Comparison of ENCODE assay signal across 14 cellular contexts in the genomic region with DNA sequence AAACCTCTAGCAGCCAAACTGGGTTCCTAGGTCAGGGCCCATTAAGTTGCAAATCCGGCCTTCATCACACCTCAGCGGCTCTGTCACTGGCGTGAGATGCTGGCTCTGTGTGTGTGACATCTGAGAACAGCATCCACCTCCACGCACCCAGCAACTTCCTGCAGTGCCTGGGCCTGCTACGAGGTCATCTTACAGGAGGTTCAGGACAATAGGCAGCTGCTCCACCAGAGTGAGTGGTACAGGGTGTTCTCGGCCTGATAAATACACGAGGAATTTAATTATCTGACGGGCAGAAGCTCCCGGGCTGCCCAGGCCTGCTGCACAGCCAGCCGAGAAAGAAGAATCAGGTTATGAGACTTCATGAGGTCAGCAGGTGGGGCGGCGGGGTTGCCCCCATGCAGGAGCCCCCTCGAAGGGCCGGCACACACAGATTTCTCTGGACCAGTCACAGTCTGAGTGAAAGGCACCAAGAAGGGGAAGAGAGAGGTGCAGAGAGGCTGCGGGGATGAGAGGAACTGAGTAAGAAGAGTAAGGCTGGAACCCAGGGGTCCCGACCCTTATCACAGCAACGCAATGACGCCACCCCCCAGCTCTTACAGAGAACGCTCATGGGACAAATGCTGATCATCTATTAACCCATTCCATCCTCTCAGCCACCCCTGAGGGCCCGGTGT. TPM values are rescaled to one million over a fixed set of nuclear protein-coding genes. Genes with fewer than 3 reads are reported as not detected.
DNase-seq lines count a peak whose midpoint lies in the region; ATAC-seq and TF ChIP-seq lines count a peak whose summit lies in the region.
"Had no signal": no experiment of that assay in that cellular context is flagged by ENCODE, and none has a peak within 500 bp of the region (broad histone marks: within the 10 kb centered on the region; RNA-seq: fewer than 3 reads in every experiment).

No MANE protein-coding gene starts in this region.

- no peaks in the 10 kb centered on the region; the same call in 1 of the 2 replicates for H3K27me3 Mint-ChIP-seq in HFFc6 (ENCODE audit: insufficient read depth)
- H3K27me3 Mint-ChIP-seq in neural progenitor cell (ENCODE audit: insufficient read depth, low read depth): peaks cover 7% of the 10 kb centered on the region

- no peak for TF ChIP-seq CTCF in HFFc6 (IDR thresholded peaks at IDR 0.05)
- no peak for TF ChIP-seq CTCF in epithelial cell of esophagus (IDR thresholded peaks at IDR 0.05; ENCODE audit: insufficient read depth, low read depth, low read length, missing control alignments)
- TF ChIP-seq CTCF in neural progenitor cell (IDR thresholded peaks at IDR 0.05): no peak

- H3F3A ChIP-seq in neural progenitor cell (ENCODE audit: low read depth): no peaks in the 10 kb centered on the region

- no peak overlapping the region for H2AFZ ChIP-seq in neural progenitor cell (replicated peaks)

- H3K4me3 Mint-ChIP-seq in HFFc6 (no peak overlapping the region; the same call in 1 of the 2 replicates), neural progenitor cell (peak overlapping the region; percentile 74)

- H3K36me3 Mint-ChIP-seq in HFFc6 (ENCODE audit: low read depth) (no peaks in the 10 kb centered on the region), neural progenitor cell (no peaks in the 10 kb centered on the region)
- no peaks in the 10 kb centered on the region for H3K36me3 Mint-ChIP-seq in activated naive CD4-positive, alpha-beta T cell treated with anti-CD3 and anti-CD28 coated beads, Interleukin-2, amount 50 U/mL, for 72 hours

- no peak overlapping the region for H3K4me3 ChIP-seq in epithelial cell of esophagus (ENCODE audit: low read length)
- no peak overlapping the region for H3K4me3 ChIP-seq in neural progenitor cell

- no peaks in the 10 kb centered on the region for H3K79me2 ChIP-seq in neural progenitor cell (ENCODE audit: low read depth)

- H3K4me1 Mint-ChIP-seq in HFFc6 (ENCODE audit: low read depth) (peaks cover 38% of the 10 kb centered on the region), neural progenitor cell (peaks cover 34% of the 10 kb centered on the region)

- no peak for ATAC-seq in GM21576 (IDR thresholded peaks at IDR 0.05; ENCODE audit: unreplicated experiment)
- no peak for ATAC-seq in activated naive CD4-positive, alpha-beta T cell treated with anti-CD3 and anti-CD28 coated beads, Interleukin-2, amount 50 U/mL, for 72 hours

- no peaks in the 10 kb centered on the region for H3K9me3 ChIP-seq in neural progenitor cell (ENCODE audit: low read depth)

- no peak overlapping the region for H3K9ac ChIP-seq in neural progenitor cell

- H3K9me3 Mint-ChIP-seq in HFFc6 (no peaks in the 10 kb centered on the region), neural progenitor cell (no peaks in the 10 kb centered on the region)
- H3K9me3 Mint-ChIP-seq in activated naive CD4-positive, alpha-beta T cell treated with anti-CD3 and anti-CD28 coated beads, Interleukin-2, amount 50 U/mL, for 72 hours: peaks cover 2 to 5% of the 10 kb centered on the region in 2 donors

- H3K4me2 ChIP-seq in neural progenitor cell: no peak overlapping the region

- H3K4me1 ChIP-seq in neural progenitor cell: peaks cover 23% of the 10 kb centered on the region

- H3K27ac Mint-ChIP-seq in HFFc6: peak overlapping the region; percentile 20; the same call in 1 of the 2 replicates
- H3K27ac Mint-ChIP-seq in neural progenitor cell: peak overlapping the region; percentile 97
- no peak overlapping the region for H3K27ac Mint-ChIP-seq in activated naive CD4-positive, alpha-beta T cell treated with anti-CD3 and anti-CD28 coated beads, Interleukin-2, amount 50 U/mL, for 72 hours

- no peaks in the 10 kb centered on the region for H3K36me3 ChIP-seq in neural progenitor cell

- DNase-seq in COLO668 (lab: John Stamatoyannopoulos, UW; ENCODE audit: unreplicated experiment): peak; percentile 64
- DNase-seq in HFFc6: no peak
- DNase-seq in epithelial cell of esophagus (ENCODE audit: low read depth): peak; percentile 40
- no peak for DNase-seq in neural progenitor cell (ENCODE audit: low spot score)
- no peak for DNase-seq in stimulated activated CD4-positive, alpha-beta T cell treated with anti-CD3 and anti-CD28 coated beads, Interleukin-12 subunit alpha, Interleukin-12 subunit beta, amount 100 ng/mL, for 4 hours
- no peak for DNase-seq in activated naive CD4-positive, alpha-beta T cell treated with anti-CD3 and anti-CD28 coated beads, Interleukin-2, amount 50 U/mL, for 72 hours (ENCODE audit: low spot score in 2 of 2)
- no peak for DNase-seq in DMS 273 treated with DMSO at 0.1 percent for 48 hours (lab: John Stamatoyannopoulos, UW)
- DNase-seq: mesenchymal stem cell; NCI-H187; NK-92 treated with Interleukin-12 subunit alpha and Interleukin-12 subunit beta, amount 100 ng/mL, for 24 hours; occipital lobe; substantia nigra had no signal

- no peaks in the 10 kb centered on the region for H4K20me1 ChIP-seq in neural progenitor cell (ENCODE audit: low read depth)

- H3K27ac ChIP-seq in neural progenitor cell: no peak overlapping the region

- H3K27me3 ChIP-seq in neural progenitor cell: no peaks in the 10 kb centered on the region

RNA-seq across cellular contexts. Expression of gene CALML3, which starts 49.3 kb away (rescaled TPM):
- not detected for total RNA-seq in HFFc6 (2021; fragmentation: NEBNext Ultra II Directional; extraction: Animal tissue kit (Norgen Biotek cat#: 25700))
- not detected in 2 replicates for total RNA-seq in neural progenitor cell (ENCODE audit: low replicate concordance)
- total RNA-seq in activated naive CD4-positive, alpha-beta T cell treated with anti-CD3 and anti-CD28 coated beads, Interleukin-2, amount 50 U/mL, for 72 hours: not detected
- total RNA-seq: occipital lobe, SK-MEL-5 had no signal

Comparison
In these comparisons a context has a peak if more than half of its experiments do, and no peak if none do; other contexts are left out.
1. DNase-seq: peak in COLO668 (single experiment) and epithelial cell of esophagus (single experiment); none in HFFc6 (single experiment), neural progenitor cell (single experiment), stimulated activated CD4-positive, alpha-beta T cell treated with anti-CD3 and anti-CD28 coated beads, Interleukin-12 subunit alpha, Interleukin-12 subunit beta, amount 100 ng/mL, for 4 hours (single experiment), activated naive CD4-positive, alpha-beta T cell treated with anti-CD3 and anti-CD28 coated beads, Interleukin-2, amount 50 U/mL, for 72 hours (0 of 2) and DMS 273 treated with DMSO at 0.1 percent for 48 hours (single experiment).
2. H3K27ac Mint-ChIP-seq: peak in HFFc6 (single experiment) and neural progenitor cell (single experiment); none in activated naive CD4-positive, alpha-beta T cell treated with anti-CD3 and anti-CD28 coated beads, Interleukin-2, amount 50 U/mL, for 72 hours (0 of 2).